In the genomic region with DNA sequence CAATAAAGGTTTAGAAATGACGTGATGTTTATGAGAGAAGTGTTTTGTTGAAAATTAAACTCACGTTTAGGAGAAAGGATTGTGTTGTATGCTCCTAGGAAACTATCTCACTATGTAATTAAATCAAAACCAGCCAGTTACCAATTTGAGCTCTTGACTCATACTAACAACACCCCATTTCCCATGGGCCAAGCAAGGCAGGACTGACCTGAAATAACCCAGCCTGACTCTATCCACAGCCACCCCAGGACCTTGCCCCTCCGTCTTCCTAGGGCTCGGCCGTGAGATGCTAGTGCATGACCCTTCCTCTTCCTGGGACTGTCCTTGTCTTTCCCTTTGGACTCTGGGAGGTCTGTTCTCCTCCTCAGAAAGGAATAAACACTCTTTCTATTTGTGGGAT, we compare ENCODE assay signal across 1 cellular context.
A peak's percentile ranks its signal among the peaks of the same experiment; 100 is the strongest.
TF ChIP-seq lines count a peak whose summit lies in the region.

No MANE protein-coding gene starts in this region.

TF ChIP-seq in SK-N-SH treated with all-trans-retinoic acid at 6 μM for 48 hours, 23 proteins besides CTCF, POLR2A, EP300 and RAD21 (continued from another document):
- TF ChIP-seq, protein P1, sequence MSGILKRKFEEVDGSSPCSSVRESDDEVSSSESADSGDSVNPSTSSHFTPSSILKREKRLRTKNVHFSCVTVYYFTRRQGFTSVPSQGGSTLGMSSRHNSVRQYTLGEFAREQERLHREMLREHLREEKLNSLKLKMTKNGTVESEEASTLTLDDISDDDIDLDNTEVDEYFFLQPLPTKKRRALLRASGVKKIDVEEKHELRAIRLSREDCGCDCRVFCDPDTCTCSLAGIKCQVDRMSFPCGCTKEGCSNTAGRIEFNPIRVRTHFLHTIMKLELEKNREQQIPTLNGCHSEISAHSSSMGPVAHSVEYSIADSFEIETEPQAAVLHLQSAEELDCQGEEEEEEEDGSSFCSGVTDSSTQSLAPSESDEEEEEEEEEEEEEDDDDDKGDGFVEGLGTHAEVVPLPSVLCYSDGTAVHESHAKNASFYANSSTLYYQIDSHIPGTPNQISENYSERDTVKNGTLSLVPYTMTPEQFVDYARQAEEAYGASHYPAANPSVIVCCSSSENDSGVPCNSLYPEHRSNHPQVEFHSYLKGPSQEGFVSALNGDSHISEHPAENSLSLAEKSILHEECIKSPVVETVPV (CRISPR knock-in tag; IDR thresholded peaks at IDR 0.05), result no peak
- TF ChIP-seq ZFP30 (CRISPR knock-in tag; IDR thresholded peaks at IDR 0.05), result no peak
- TF ChIP-seq SNAI2 (CRISPR knock-in tag; IDR thresholded peaks at IDR 0.05), result no peak
- no peak for TF ChIP-seq OSR1 (CRISPR knock-in tag; IDR thresholded peaks at IDR 0.05)
- no peak for TF ChIP-seq ZNF565 (CRISPR knock-in tag; conservative IDR thresholded peaks at IDR 0.05; ENCODE audit: low read depth)
- no peak for TF ChIP-seq ARNTL (CRISPR knock-in tag; IDR thresholded peaks at IDR 0.05; ENCODE audit: borderline replicate concordance, low read depth)
- TF ChIP-seq RARB (CRISPR knock-in tag; IDR thresholded peaks at IDR 0.05), result no peak
- TF ChIP-seq ZNF70 (CRISPR knock-in tag; IDR thresholded peaks at IDR 0.05), result no peak
- TF ChIP-seq, protein P2, sequence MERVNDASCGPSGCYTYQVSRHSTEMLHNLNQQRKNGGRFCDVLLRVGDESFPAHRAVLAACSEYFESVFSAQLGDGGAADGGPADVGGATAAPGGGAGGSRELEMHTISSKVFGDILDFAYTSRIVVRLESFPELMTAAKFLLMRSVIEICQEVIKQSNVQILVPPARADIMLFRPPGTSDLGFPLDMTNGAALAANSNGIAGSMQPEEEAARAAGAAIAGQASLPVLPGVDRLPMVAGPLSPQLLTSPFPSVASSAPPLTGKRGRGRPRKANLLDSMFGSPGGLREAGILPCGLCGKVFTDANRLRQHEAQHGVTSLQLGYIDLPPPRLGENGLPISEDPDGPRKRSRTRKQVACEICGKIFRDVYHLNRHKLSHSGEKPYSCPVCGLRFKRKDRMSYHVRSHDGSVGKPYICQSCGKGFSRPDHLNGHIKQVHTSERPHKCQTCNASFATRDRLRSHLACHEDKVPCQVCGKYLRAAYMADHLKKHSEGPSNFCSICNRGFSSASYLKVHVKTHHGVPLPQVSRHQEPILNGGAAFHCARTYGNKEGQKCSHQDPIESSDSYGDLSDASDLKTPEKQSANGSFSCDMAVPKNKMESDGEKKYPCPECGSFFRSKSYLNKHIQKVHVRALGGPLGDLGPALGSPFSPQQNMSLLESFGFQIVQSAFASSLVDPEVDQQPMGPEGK (CRISPR knock-in tag; IDR thresholded peaks at IDR 0.05; ENCODE audit: borderline replicate concordance), result no peak
- no peak for TF ChIP-seq ZNF8 (CRISPR knock-in tag; IDR thresholded peaks at IDR 0.05)
- TF ChIP-seq ZFP3 (CRISPR knock-in tag; IDR thresholded peaks at IDR 0.05), result peak; percentile 71
- peak; percentile 66 for TF ChIP-seq ISL1 (CRISPR knock-in tag; IDR thresholded peaks at IDR 0.05)
- TF ChIP-seq TCF4 (CRISPR knock-in tag; IDR thresholded peaks at IDR 0.05; ENCODE audit: borderline replicate concordance), result 0 out of 2 replicates have a peak, but pooled peaks have one; percentile 4
- no peak for TF ChIP-seq CSDC2 (CRISPR knock-in tag; IDR thresholded peaks at IDR 0.05)
- no peak for TF ChIP-seq TOX (CRISPR knock-in tag; IDR thresholded peaks at IDR 0.05; ENCODE audit: borderline replicate concordance)
- no peak for TF ChIP-seq ZC3H10 (CRISPR knock-in tag; IDR thresholded peaks at IDR 0.05)
